ENCODE assay signal across 8 cellular contexts in genomic region chr3:99505646-99506269, GRCh38.
DNase-seq lines count a peak whose midpoint lies in the region; ATAC-seq and TF ChIP-seq lines count a peak whose summit lies in the region.

No MANE protein-coding gene starts in this region.

- peak overlapping the region; percentile 91 for H3K27ac Mint-ChIP-seq in chondrocyte (ENCODE audit: unreplicated experiment)

- ATAC-seq in GM18505 (IDR thresholded peaks at IDR 0.05; ENCODE audit: unreplicated experiment) (peak; percentile 100), GM21717 (IDR thresholded peaks at IDR 0.05; ENCODE audit: unreplicated experiment) (peak; percentile 99)

- H3K27me3 Mint-ChIP-seq in chondrocyte (ENCODE audit: low read depth) = no peaks in the 10 kb centered on the region

- no peaks in the 10 kb centered on the region for H3K9me3 Mint-ChIP-seq in chondrocyte (ENCODE audit: low read depth)

- TF ChIP-seq POLR2A in GM18505 (IDR thresholded peaks at IDR 0.05; ENCODE audit: borderline replicate concordance, extremely low read depth, insufficient read depth, insufficient read length) = no peak

- H3K36me3 Mint-ChIP-seq in chondrocyte (ENCODE audit: low read depth) = peaks cover 6% of the 10 kb centered on the region

- peak; percentile 83 for DNase-seq in HS-5 (ENCODE audit: low read depth)
- DNase-seq in chondrocyte (ENCODE audit: low spot score) = no peak
- DNase-seq in stimulated activated CD8-positive, alpha-beta memory T cell treated with anti-CD3 and anti-CD28 coated beads, Interleukin-15, amount 100 ng/mL, for 48 hours (ENCODE audit: low read depth in 2 of 2) = peak; percentile 2 to 7
- DNase-seq in Ammon's horn (ENCODE audit: low spot score) = no peak
- DNase-seq in GF-D8 (lab: John Stamatoyannopoulos, UW) = no peak
- no peak for DNase-seq in NCI-H345 (lab: John Stamatoyannopoulos, UW)

- peak overlapping the region; percentile 29 for H3K4me3 Mint-ChIP-seq in chondrocyte (ENCODE audit: unreplicated experiment)

- H3K4me1 Mint-ChIP-seq in chondrocyte (ENCODE audit: low read depth) = peaks cover 90% of the 10 kb centered on the region

- no peak for TF ChIP-seq CTCF in chondrocyte (IDR thresholded peaks at IDR 0.05)

Comparison
In these comparisons a context has a peak if more than half of its experiments do, and no peak if none do; other contexts are left out.
1. DNase-seq: peak in HS-5 (single experiment) and stimulated activated CD8-positive, alpha-beta memory T cell treated with anti-CD3 and anti-CD28 coated beads, Interleukin-15, amount 100 ng/mL, for 48 hours (2 of 2); none in chondrocyte (single experiment), Ammon's horn (single experiment), GF-D8 (single experiment) and NCI-H345 (single experiment).